In the genomic region with DNA sequence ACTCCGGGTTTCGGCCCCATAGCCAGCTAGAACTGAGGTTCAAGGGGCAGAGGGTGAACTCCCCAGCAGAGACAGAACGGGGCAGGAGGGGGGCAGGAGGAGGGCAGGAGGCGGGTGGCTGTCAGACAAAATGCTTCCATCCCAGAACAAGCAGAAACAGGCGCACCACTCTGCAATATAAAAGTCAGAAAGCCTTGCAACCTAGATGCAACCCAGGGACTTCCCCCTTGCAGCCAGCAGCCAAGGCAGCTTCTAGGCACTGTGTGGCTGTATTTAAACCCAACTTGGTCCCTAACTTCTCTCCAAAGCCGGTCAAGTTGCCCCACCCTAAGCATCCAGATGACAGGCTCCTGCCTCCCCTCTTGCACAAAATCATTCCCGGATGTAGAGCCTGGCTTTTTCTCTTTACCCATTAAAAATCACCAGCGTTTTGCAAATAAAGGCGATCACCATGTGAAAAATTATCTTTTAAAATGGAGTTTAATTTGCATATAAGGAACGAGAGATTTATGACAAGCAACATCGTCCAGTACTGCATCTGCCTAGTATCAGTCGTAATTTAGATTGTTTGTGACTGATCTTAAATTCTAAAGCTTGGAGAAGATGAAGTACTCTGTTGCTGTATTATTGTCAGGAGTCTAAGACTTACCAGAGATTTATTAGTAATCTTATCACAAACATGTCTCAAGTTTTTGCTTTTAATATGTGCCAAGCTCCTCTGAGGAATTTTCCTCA, we compare ENCODE assay signal across 23 cellular contexts.
"Had no signal": no experiment of that assay in that cellular context is flagged by ENCODE, and none has a peak within 500 bp of the region (broad histone marks: within the 10 kb centered on the region; RNA-seq: fewer than 3 reads in every experiment).

No MANE protein-coding gene starts in this region.

- DNase-seq: dorsolateral prefrontal cortex; effector CD4-positive, alpha-beta T cell; foreskin fibroblast; gastrocnemius medialis; head of caudate nucleus; left lung; mesenchymal stem cell; midbrain; naive thymus-derived CD8-positive, alpha-beta T cell; occipital lobe; pancreas; stimulated activated CD4-positive, alpha-beta T cell treated with anti-CD3 and anti-CD28 coated beads, Interleukin-2, amount 100 ng/mL, for 24 hours; stimulated activated CD4-positive, alpha-beta T cell treated with anti-CD3 and anti-CD28 coated beads, Interleukin-4, amount 100 ng/mL, for 24 hours; stimulated activated naive CD8-positive, alpha-beta T cell treated with anti-CD3 and anti-CD28 coated beads, Interleukin-15, Interleukin-2, amounts not matched to agents 100 U/mL and 50 U/mL, for 24 hours; substantia nigra; testis; tibial artery; upper lobe of left lung had no signal

- H3K9me3 ChIP-seq: gastrocnemius medialis, left lung, pancreas, right atrium auricular region, testis, tibial artery, upper lobe of left lung had no signal

- ATAC-seq: esophagus mucosa; gastrocnemius medialis; left lung; naive thymus-derived CD8-positive, alpha-beta T cell; pancreas; sciatic nerve; stimulated activated effector memory CD8-positive, alpha-beta T cell treated with anti-CD3 and anti-CD28 coated beads, Interleukin-12 subunit alpha, Interleukin-12 subunit beta, amount 100 ng/mL, for 72 hours; stimulated activated naive CD8-positive, alpha-beta T cell treated with anti-CD3 and anti-CD28 coated beads, Interleukin-15, Interleukin-2, amounts not matched to agents 100 U/mL and 50 U/mL, for 24 hours had no signal

- H3K9me3 Mint-ChIP-seq: naive thymus-derived CD8-positive, alpha-beta T cell; stimulated activated effector memory CD8-positive, alpha-beta T cell treated with anti-CD3 and anti-CD28 coated beads, Interleukin-12 subunit alpha, Interleukin-12 subunit beta, amount 100 ng/mL, for 72 hours had no signal

- H3K4me1 Mint-ChIP-seq: stimulated activated effector memory CD8-positive, alpha-beta T cell treated with anti-CD3 and anti-CD28 coated beads, Interleukin-12 subunit alpha, Interleukin-12 subunit beta, amount 100 ng/mL, for 72 hours had no signal

- H3K36me3 ChIP-seq: gastrocnemius medialis, left lung, pancreas, right atrium auricular region, tibial artery, upper lobe of left lung had no signal

- H3K36me3 Mint-ChIP-seq: naive thymus-derived CD8-positive, alpha-beta T cell; stimulated activated effector memory CD8-positive, alpha-beta T cell treated with anti-CD3 and anti-CD28 coated beads, Interleukin-12 subunit alpha, Interleukin-12 subunit beta, amount 100 ng/mL, for 72 hours had no signal

- H3K4me1 ChIP-seq: gastrocnemius medialis, left lung, pancreas, right atrium auricular region, tibial artery had no signal

- H3K27ac ChIP-seq: dorsolateral prefrontal cortex, epithelial cell of prostate, gastrocnemius medialis, left lung, pancreas, right atrium auricular region, testis, tibial artery, upper lobe of left lung had no signal

- H3K4me3 ChIP-seq: dorsolateral prefrontal cortex, gastrocnemius medialis, left lung, pancreas, right atrium auricular region, testis, tibial artery, upper lobe of left lung had no signal

- H3K27ac Mint-ChIP-seq: stimulated activated effector memory CD8-positive, alpha-beta T cell treated with anti-CD3 and anti-CD28 coated beads, Interleukin-12 subunit alpha, Interleukin-12 subunit beta, amount 100 ng/mL, for 72 hours had no signal

- H3K4me3 Mint-ChIP-seq: naive thymus-derived CD8-positive, alpha-beta T cell; stimulated activated effector memory CD8-positive, alpha-beta T cell treated with anti-CD3 and anti-CD28 coated beads, Interleukin-12 subunit alpha, Interleukin-12 subunit beta, amount 100 ng/mL, for 72 hours had no signal

- H3K27me3 ChIP-seq: right atrium auricular region, testis had no signal
